ENCODE assay signal across 12 cellular contexts in genomic region chr3:37753428-37753827, GRCh38.
DNase-seq lines count a peak whose midpoint lies in the region; ATAC-seq and TF ChIP-seq lines count a peak whose summit lies in the region.
"Had no signal": no experiment of that assay in that cellular context is flagged by ENCODE, and none has a peak within 500 bp of the region (broad histone marks: within the 10 kb centered on the region; RNA-seq: fewer than 3 reads in every experiment).

No MANE protein-coding gene starts in this region.

- CTCF ChIA-PET in mammary epithelial cell (lab: Charles Lee; ENCODE audit: low non-redundant PET), result no interaction called here

- H3K27me3 ChIP-seq in mammary epithelial cell (ENCODE audit: insufficient read depth, low read length), result no peaks in the 10 kb centered on the region
- H3K27me3 ChIP-seq in BE2C, result no peaks in the 10 kb centered on the region

- no peaks in the 10 kb centered on the region for H3K79me2 ChIP-seq in mammary epithelial cell (ENCODE audit: insufficient read depth, low read length)

- no TSS peak for BruUV-seq in mammary epithelial cell (replicated peaks; lab: Mats Ljungman, UMichigan)

- WGBS in mammary epithelial cell (ENCODE audit: low coverage, missing lambda C conversion rate), result 66% methylated on average over 3 of the region's 3 CpGs

- no peak overlapping the region for H3K27ac Mint-ChIP-seq in activated T-helper 2 cell treated with anti-CD3 and anti-CD28 coated beads, Interferon-gamma antibody, Interleukin-2, Interleukin-4, amounts not matched to agents 10 μg/mL and 5 μg/mL and 100 μg/mL, durations not matched to agents 14 hours and 24 hours and 36 hours

- no peaks in the 10 kb centered on the region for H3K9me3 Mint-ChIP-seq in activated T-helper 2 cell treated with anti-CD3 and anti-CD28 coated beads, Interferon-gamma antibody, Interleukin-2, Interleukin-4, amounts not matched to agents 10 μg/mL and 5 μg/mL and 100 μg/mL, durations not matched to agents 14 hours and 24 hours and 36 hours

- H3K4me1 ChIP-seq in mammary epithelial cell (ENCODE audit: insufficient read depth, low read length) (no peaks in the 10 kb centered on the region), BE2C (no peaks in the 10 kb centered on the region)

- ATAC-seq in GM18498 (IDR thresholded peaks at IDR 0.05; ENCODE audit: unreplicated experiment), result peak; percentile 59
- peak; percentile 68 for ATAC-seq in GM21360 (IDR thresholded peaks at IDR 0.05; ENCODE audit: unreplicated experiment)
- no peak for ATAC-seq in HG03025 (IDR thresholded peaks at IDR 0.05; ENCODE audit: low FRiP score, unreplicated experiment)

- peaks cover 27% of the 10 kb centered on the region for H3K27me3 Mint-ChIP-seq in activated T-helper 2 cell treated with anti-CD3 and anti-CD28 coated beads, Interferon-gamma antibody, Interleukin-2, Interleukin-4, amounts not matched to agents 10 μg/mL and 5 μg/mL and 100 μg/mL, durations not matched to agents 14 hours and 24 hours and 36 hours (ENCODE audit: low read depth)

- no peaks in the 10 kb centered on the region for H3K36me3 Mint-ChIP-seq in activated T-helper 2 cell treated with anti-CD3 and anti-CD28 coated beads, Interferon-gamma antibody, Interleukin-2, Interleukin-4, amounts not matched to agents 10 μg/mL and 5 μg/mL and 100 μg/mL, durations not matched to agents 14 hours and 24 hours and 36 hours (ENCODE audit: low read depth)

- in situ Hi-C loops in mammary epithelial cell (cut with MboI; ENCODE audit: low sequenced_read_pairs in 2 of 2), result no loop called here
- in situ Hi-C loops in G401 (cut with HindIII; ENCODE audit: low sequenced_read_pairs), result no loop called here

- no peak for TF ChIP-seq CTCF in mammary epithelial cell (conservative IDR thresholded peaks at IDR 0.05 in 1 of 2, IDR thresholded peaks at IDR 0.05 in 1 of 2; ENCODE audit: extremely low read depth in 1 of 2, insufficient read depth in 1 of 2, low read depth in 1 of 2, low read length in 2 of 2)
- TF ChIP-seq CTCF in BE2C (IDR thresholded peaks at IDR 0.05; ENCODE audit: low read depth, low read length), result no peak

- no peak overlapping the region for H3K4me2 ChIP-seq in mammary epithelial cell (ENCODE audit: insufficient read depth, low read depth, low read length)

- peaks cover 5% of the 10 kb centered on the region for H3K4me1 Mint-ChIP-seq in activated T-helper 2 cell treated with anti-CD3 and anti-CD28 coated beads, Interferon-gamma antibody, Interleukin-2, Interleukin-4, amounts not matched to agents 10 μg/mL and 5 μg/mL and 100 μg/mL, durations not matched to agents 14 hours and 24 hours and 36 hours (ENCODE audit: low read depth)

- intact Hi-C loops in mammary epithelial cell (cut with micrococcal nuclease), result no loop called here
- intact Hi-C loops in activated T-helper 2 cell treated with anti-CD3 and anti-CD28 coated beads, Interferon-gamma antibody, Interleukin-2, Interleukin-4, amounts not matched to agents 10 μg/mL and 5 μg/mL and 100 μg/mL, durations not matched to agents 14 hours and 24 hours and 36 hours (cut with micrococcal nuclease), result no loop called here

- no peak overlapping the region for H2AFZ ChIP-seq in mammary epithelial cell (ENCODE audit: low read depth, low read length)

- DNase-seq in HT1080 (ENCODE audit: low read depth), result peak; percentile 12
- peak; percentile 35 for DNase-seq in mammary epithelial cell
- no peak for DNase-seq in activated T-helper 2 cell treated with anti-CD3 and anti-CD28 coated beads, Interferon-gamma antibody, Interleukin-2, Interleukin-4, amounts not matched to agents 10 μg/mL and 5 μg/mL and 100 μg/mL, durations not matched to agents 14 hours and 24 hours and 36 hours (ENCODE audit: low spot score)
- DNase-seq in G401 (ENCODE audit: low spot score), result no peak
- no peak for DNase-seq in BE2C
- DNase-seq: activated naive CD4-positive, alpha-beta T cell treated with anti-CD3 and anti-CD28 coated beads, Interleukin-2, amount 50 U/mL, for 16 hours; hypothalamus; midbrain had no signal

- no peaks in the 10 kb centered on the region for H3K9me3 ChIP-seq in mammary epithelial cell (replicated peaks; ENCODE audit: insufficient read depth, low read length)
- H3K9me3 ChIP-seq in BE2C, result no peaks in the 10 kb centered on the region

- H3K4me3 Mint-ChIP-seq in activated T-helper 2 cell treated with anti-CD3 and anti-CD28 coated beads, Interferon-gamma antibody, Interleukin-2, Interleukin-4, amounts not matched to agents 10 μg/mL and 5 μg/mL and 100 μg/mL, durations not matched to agents 14 hours and 24 hours and 36 hours (ENCODE audit: low read depth), result no peak overlapping the region

- H3K9ac ChIP-seq in mammary epithelial cell (ENCODE audit: insufficient read depth, low read length), result no peak overlapping the region

- H3K36me3 ChIP-seq in mammary epithelial cell (ENCODE audit: insufficient read depth, low read length) (no peaks in the 10 kb centered on the region), BE2C (no peaks in the 10 kb centered on the region)

- no peaks in the 10 kb centered on the region for H4K20me1 ChIP-seq in mammary epithelial cell (ENCODE audit: insufficient read depth, low read length)

- H3K27ac ChIP-seq in mammary epithelial cell (ENCODE audit: insufficient read depth, low read depth, low read length), result no peak overlapping the region
- H3K27ac ChIP-seq: RWPE1 had no signal

- dilution Hi-C loops in mammary epithelial cell (cut with HindIII; ENCODE audit: low sequenced_read_pairs), result no loop called here

- H3K4me3 ChIP-seq in mammary epithelial cell (replicated peaks in 1 of 3; ENCODE audit: insufficient read depth in 1 of 3, low read depth in 2 of 3, low read length in 3 of 3), result no peak overlapping the region
- no peak overlapping the region for H3K4me3 ChIP-seq in BE2C (ENCODE audit: low read depth, low read length)

Comparison
In these comparisons a context has a peak if more than half of its experiments do, and no peak if none do; other contexts are left out.
1. DNase-seq: peak in HT1080 (single experiment) and mammary epithelial cell (single experiment); none in activated T-helper 2 cell treated with anti-CD3 and anti-CD28 coated beads, Interferon-gamma antibody, Interleukin-2, Interleukin-4, amounts not matched to agents 10 μg/mL and 5 μg/mL and 100 μg/mL, durations not matched to agents 14 hours and 24 hours and 36 hours (single experiment), G401 (single experiment) and BE2C (single experiment).